20 cellular contexts compared by ENCODE assay signal in the genomic region with DNA sequence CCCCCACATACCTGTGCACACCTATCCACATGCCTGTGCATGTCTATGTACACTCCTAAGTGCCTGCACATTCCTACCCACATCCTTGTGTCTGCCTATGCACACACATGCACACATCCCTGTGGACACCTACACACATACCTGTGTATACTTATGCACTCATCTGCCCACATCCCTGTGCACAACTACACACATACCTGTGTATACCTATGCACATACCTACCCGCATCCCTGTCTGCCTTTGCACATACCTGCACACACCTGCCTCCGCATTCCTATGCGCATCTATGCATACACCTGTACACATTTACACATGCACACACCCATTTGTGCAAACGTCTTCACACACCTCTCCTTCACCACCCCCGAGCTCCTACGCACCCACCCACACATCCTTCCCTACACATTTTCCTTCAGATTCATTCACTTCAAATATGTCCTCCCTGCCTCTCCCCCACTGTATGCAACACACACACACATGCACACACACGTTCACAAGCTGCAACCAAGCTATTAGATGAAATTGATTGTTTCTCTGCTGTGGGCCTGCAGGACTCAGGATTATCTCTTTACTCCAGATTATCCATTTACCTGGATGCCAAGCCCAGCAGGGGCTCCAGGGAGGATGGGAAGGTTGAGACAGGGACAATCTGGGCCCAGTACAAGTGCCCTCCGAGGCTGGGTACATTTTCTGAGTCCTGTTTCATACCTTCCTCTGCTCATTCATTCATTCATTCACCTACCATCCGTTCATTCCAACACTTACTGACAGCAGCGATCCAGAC. TPM values are rescaled to one million over a fixed set of nuclear protein-coding genes. Genes with fewer than 3 reads are reported as not detected.
A peak's percentile ranks its signal among the peaks of the same experiment; 100 is the strongest.
DNase-seq lines count a peak whose midpoint lies in the region; ATAC-seq and TF ChIP-seq lines count a peak whose summit lies in the region.
"Had no signal": no experiment of that assay in that cellular context is flagged by ENCODE, and none has a peak within 500 bp of the region (broad histone marks: within the 10 kb centered on the region; RNA-seq: fewer than 3 reads in every experiment).

No MANE protein-coding gene starts in this region.

- peak overlapping the region; percentile 4 for H3K4me3 ChIP-seq in endodermal cell (ENCODE audit: low read length)
- H3K4me3 ChIP-seq: HAP-1, SJSA1 had no signal

- H3K23ac ChIP-seq in H9 (ENCODE audit: insufficient read length, low read depth, low read length): no peak overlapping the region

- H3K36me3 Mint-ChIP-seq in H9 (ENCODE audit: insufficient read depth in 1 of 3, low read depth in 3 of 3) (peaks cover 0 to 3% (median 0%) of the 10 kb centered on the region in 3 experiments; a peak in 1 of 7 replicates), endodermal cell (ENCODE audit: low read depth) (no peaks in the 10 kb centered on the region)
- H3K36me3 Mint-ChIP-seq in natural killer cell treated with Interleukin-12 subunit alpha and Interleukin-12 subunit beta and Interleukin-15 and Interleukin-18, amount 100 ng/mL, for 72 hours: no peaks in the 10 kb centered on the region

- H3K9me3 Mint-ChIP-seq in H9 (no peaks in the 10 kb centered on the region; a peak in 1 of 5 replicates), endodermal cell (no peaks in the 10 kb centered on the region)
- no peaks in the 10 kb centered on the region for H3K9me3 Mint-ChIP-seq in natural killer cell treated with Interleukin-12 subunit alpha and Interleukin-12 subunit beta and Interleukin-15 and Interleukin-18, amount 100 ng/mL, for 72 hours
- H3K9me3 Mint-ChIP-seq: CD4-positive, alpha-beta memory T cell had no signal

- no peak overlapping the region for H4K8ac ChIP-seq in H9 (replicated peaks; ENCODE audit: insufficient read length, low read depth, low read length)

- H4K20me1 ChIP-seq in H9 (ENCODE audit: control insufficient read depth, insufficient read depth, insufficient read length): no peaks in the 10 kb centered on the region

- no peak overlapping the region for H3T11ph ChIP-seq in H9 (ENCODE audit: low read length)

- no peak overlapping the region for H3K4me2 ChIP-seq in H9 (ENCODE audit: insufficient read depth, insufficient read length, low read length)

- no peak overlapping the region for H3K4me3 Mint-ChIP-seq in H9
- H3K4me3 Mint-ChIP-seq in endodermal cell: no peak overlapping the region
- H3K4me3 Mint-ChIP-seq in natural killer cell treated with Interleukin-12 subunit alpha and Interleukin-12 subunit beta and Interleukin-15 and Interleukin-18, amount 100 ng/mL, for 72 hours: no peak overlapping the region
- H3K4me3 Mint-ChIP-seq: CD4-positive, alpha-beta memory T cell had no signal

- no peaks in the 10 kb centered on the region for H3K79me1 ChIP-seq in H9 (ENCODE audit: insufficient read depth, low read depth, low read length, poor library complexity, severe bottlenecking)

- H3K27ac ChIP-seq in H9 (ENCODE audit: insufficient read length, low read depth, low read length) (no peak overlapping the region), endodermal cell (ENCODE audit: low read depth, low read length) (no peak overlapping the region)
- H3K27ac ChIP-seq: SJSA1 had no signal

- H3K4ac ChIP-seq in H9 (ENCODE audit: low read depth, low read length): no peak overlapping the region

- H3K56ac ChIP-seq in H9 (ENCODE audit: insufficient read length, low read depth, low read length): no peak overlapping the region

- H3K18ac ChIP-seq in H9 (ENCODE audit: insufficient read length, low read depth, low read length): no peak overlapping the region

- H3K9me3 ChIP-seq in H9 (ENCODE audit: control insufficient read depth, low read depth, low read length) (no peaks in the 10 kb centered on the region), endodermal cell (ENCODE audit: control insufficient read depth, low read length) (no peaks in the 10 kb centered on the region)
- H3K9me3 ChIP-seq: BE2C, HAP-1, SJSA1 had no signal

- in situ Hi-C loops in G401 (cut with HindIII; ENCODE audit: low sequenced_read_pairs): no loop called here

- peaks cover 8% of the 10 kb centered on the region for H3K27me3 Mint-ChIP-seq in H9 (ENCODE audit: low read depth)
- H3K27me3 Mint-ChIP-seq in endodermal cell (ENCODE audit: insufficient read depth): peaks cover 2% of the 10 kb centered on the region
- peaks cover 12 to 15% of the 10 kb centered on the region in 2 donors for H3K27me3 Mint-ChIP-seq in natural killer cell treated with Interleukin-12 subunit alpha and Interleukin-12 subunit beta and Interleukin-15 and Interleukin-18, amount 100 ng/mL, for 72 hours
- H3K27me3 Mint-ChIP-seq: CD4-positive, alpha-beta memory T cell had no signal

- H3K9ac ChIP-seq in H9 (ENCODE audit: extremely low read depth, insufficient read length, low read length) (no peak overlapping the region), endodermal cell (ENCODE audit: extremely low read depth, low read length, poor library complexity, severe bottlenecking) (no peak overlapping the region)

- H3K4me1 Mint-ChIP-seq in H9: peaks cover 57% of the 10 kb centered on the region in 2 experiments
- peaks cover 41% of the 10 kb centered on the region for H3K4me1 Mint-ChIP-seq in endodermal cell
- no peaks in the 10 kb centered on the region for H3K4me1 Mint-ChIP-seq in natural killer cell treated with Interleukin-12 subunit alpha and Interleukin-12 subunit beta and Interleukin-15 and Interleukin-18, amount 100 ng/mL, for 72 hours (ENCODE audit: low read depth in 2 of 2)

- H3K27me3 ChIP-seq in H9 (ENCODE audit: insufficient read depth, low read length) (no peaks in the 10 kb centered on the region; the same call in 1 of the 2 replicates), endodermal cell (ENCODE audit: control insufficient read depth, insufficient read depth, low read length, poor library complexity, severe bottlenecking) (no peaks in the 10 kb centered on the region)
- H3K27me3 ChIP-seq: BE2C had no signal

- H2BK12ac ChIP-seq in H9 (ENCODE audit: insufficient read length, low read depth, low read length): no peak overlapping the region

- no peak overlapping the region for H4K5ac ChIP-seq in H9 (ENCODE audit: insufficient read length, low read depth, low read length)

- TF ChIP-seq CTCF in H9 (conservative IDR thresholded peaks at IDR 0.05) (no peak), endodermal cell (conservative IDR thresholded peaks at IDR 0.05) (no peak)

- peaks cover 13% of the 10 kb centered on the region for H3K4me1 ChIP-seq in H9 (ENCODE audit: insufficient read depth, low read length)
- peaks cover 17% of the 10 kb centered on the region for H3K4me1 ChIP-seq in endodermal cell (ENCODE audit: control insufficient read depth, insufficient read depth, low read length)
- H3K4me1 ChIP-seq: SJSA1 had no signal

- H3K23me2 ChIP-seq in H9 (ENCODE audit: insufficient read length, low read depth, low read length, poor library complexity, severe bottlenecking): no peaks in the 10 kb centered on the region

- no peak overlapping the region for H4K91ac ChIP-seq in H9 (ENCODE audit: insufficient read length, low read depth, low read length)

- no peak overlapping the region for H2AFZ ChIP-seq in H9 (ENCODE audit: low read length)

- DNase-seq in G401 (ENCODE audit: low spot score) (peak; percentile 35), H9 (peak; percentile 23), endodermal cell (peak; percentile 75), HT-29 (ENCODE audit: low spot score) (no peak), NCI-H2107 (lab: John Stamatoyannopoulos, UW) (no peak)
- DNase-seq in natural killer cell treated with Interleukin-12 subunit alpha and Interleukin-12 subunit beta and Interleukin-15 and Interleukin-18, amount 100 ng/mL, for 72 hours (ENCODE audit: low spot score): no peak
- DNase-seq: BE2C; CD4-positive, alpha-beta memory T cell; DMS79 treated with DMSO at 0.1 percent for 48 hours; GF-D8; KBM-7; NCI-H1048; NCI-H226; NCI-H526; NK-92 treated with Interleukin-12 subunit alpha and Interleukin-12 subunit beta, amount 100 ng/mL, for 24 hours; RPMI8226 had no signal

- 100% methylated on average over 3 of the region's 10 CpGs for WGBS in H9 (ENCODE audit: extremely low coverage, insufficient read length, low lambda C conversion rate)
- WGBS in endodermal cell (ENCODE audit: insufficient coverage in 1 of 2, insufficient read length in 1 of 2), 2 experiments: 82 to 97% methylated on average over 7 to 10 of the region's 10 CpGs

- H3K79me2 ChIP-seq in H9 (ENCODE audit: insufficient read depth, low read length): no peaks in the 10 kb centered on the region

- H3K27ac Mint-ChIP-seq in H9: no peak overlapping the region; a peak in 1 of 7 replicates
- H3K27ac Mint-ChIP-seq in endodermal cell: no peak overlapping the region
- no peak overlapping the region for H3K27ac Mint-ChIP-seq in natural killer cell treated with Interleukin-12 subunit alpha and Interleukin-12 subunit beta and Interleukin-15 and Interleukin-18, amount 100 ng/mL, for 72 hours

- no peak overlapping the region for H2BK120ac ChIP-seq in H9 (ENCODE audit: low read depth, low read length, poor library complexity, severe bottlenecking)

- H3K14ac ChIP-seq in H9 (ENCODE audit: insufficient read depth, low read length): no peak overlapping the region

- H3K36me3 ChIP-seq in endodermal cell (ENCODE audit: control insufficient read depth, insufficient read depth, low read length): no peaks in the 10 kb centered on the region
- H3K36me3 ChIP-seq: BE2C, HAP-1, SJSA1 had no signal

- H2BK20ac ChIP-seq in H9 (ENCODE audit: low read depth, low read length, poor library complexity, severe bottlenecking): no peak overlapping the region

- H2BK15ac ChIP-seq in H9 (ENCODE audit: low read depth, low read length): no peak overlapping the region

- peak; percentile 24 to 51 for ATAC-seq in natural killer cell treated with Interleukin-12 subunit alpha and Interleukin-12 subunit beta and Interleukin-15 and Interleukin-18, amount 100 ng/mL, for 72 hours
- ATAC-seq in HG03095 (IDR thresholded peaks at IDR 0.05; ENCODE audit: unreplicated experiment) (no peak), GM21619 (IDR thresholded peaks at IDR 0.05; ENCODE audit: unreplicated experiment) (no peak)

- H2AK5ac ChIP-seq in H9 (ENCODE audit: insufficient read length, low read length): no peak overlapping the region

- no peak overlapping the region for H2BK5ac ChIP-seq in H9 (ENCODE audit: insufficient read length, low read length)

RNA-seq across cellular contexts. Expression of a gene that starts 53.2 kb away (rescaled TPM):
- total RNA-seq in G401 (2014; rRNA removed; shearing (Covaris generic)): 11.6 and 13.3 TPM in 2 replicates
- total RNA-seq in H9 (2021) (25.3 and 26.5 TPM in 2 replicates), endodermal cell (10 to 100 TPM; 28.0 to 28.7 TPM)
- 96.1 TPM for polyA plus RNA-seq in endodermal cell (2013, experiment 1 of 2)
- polyA plus RNA-seq in endodermal cell (2013, experiment 2 of 2): 74.6 TPM
- total RNA-seq in natural killer cell treated with Interleukin-12 subunit alpha and Interleukin-12 subunit beta and Interleukin-15 and Interleukin-18, amount 100 ng/mL, for 72 hours: under 1 TPM; 0.26 to 0.64 TPM
- not detected in 2 replicates for total RNA-seq in HT-29 (2014; rRNA removed; shearing (Covaris generic))

Comparison
In these comparisons a context has a peak if more than half of its experiments do, and no peak if none do; other contexts are left out.
1. DNase-seq: peak in G401 (single experiment), H9 (single experiment) and endodermal cell (single experiment); none in natural killer cell treated with Interleukin-12 subunit alpha and Interleukin-12 subunit beta and Interleukin-15 and Interleukin-18, amount 100 ng/mL, for 72 hours (single experiment), HT-29 (single experiment) and NCI-H2107 (single experiment).
2. ATAC-seq: peak in natural killer cell treated with Interleukin-12 subunit alpha and Interleukin-12 subunit beta and Interleukin-15 and Interleukin-18, amount 100 ng/mL, for 72 hours (2 of 2); none in HG03095 (single experiment) and GM21619 (single experiment).